23 cellular contexts compared by ENCODE assay signal in the genomic region with DNA sequence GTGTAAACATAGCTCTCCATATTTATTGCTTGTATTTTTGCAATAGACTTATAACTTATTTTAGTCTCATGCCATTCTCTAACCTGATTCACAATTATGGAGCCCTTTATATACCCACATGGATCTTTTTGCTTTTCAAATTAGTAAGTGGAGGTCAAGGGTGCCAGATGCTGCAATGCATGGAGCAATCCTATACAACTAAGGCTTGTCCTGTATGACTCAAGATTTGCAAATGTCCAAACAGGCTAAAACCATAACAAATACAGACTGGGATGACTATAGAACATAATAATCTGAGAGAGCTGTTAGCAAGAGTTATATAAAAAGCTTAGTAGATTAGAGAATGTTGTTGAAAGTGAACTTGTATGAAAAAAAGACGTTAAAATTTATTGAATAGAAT.
A peak's percentile ranks its signal among the peaks of the same experiment; 100 is the strongest.
DNase-seq lines count a peak whose midpoint lies in the region; ATAC-seq and TF ChIP-seq lines count a peak whose summit lies in the region.
"Had no signal": no experiment of that assay in that cellular context is flagged by ENCODE, and none has a peak within 500 bp of the region (broad histone marks: within the 10 kb centered on the region; RNA-seq: fewer than 3 reads in every experiment).

No MANE protein-coding gene starts in this region.

- H3K36me3 ChIP-seq in MG63: no peaks in the 10 kb centered on the region
- H3K36me3 ChIP-seq: esophagus muscularis mucosa, vagina had no signal

- no peaks in the 10 kb centered on the region for H3K9me3 ChIP-seq in MG63
- H3K9me3 ChIP-seq: esophagus muscularis mucosa, testis, vagina had no signal

- no peak overlapping the region for H3K4me3 ChIP-seq in MG63
- H3K4me3 ChIP-seq in choroid plexus epithelial cell (ENCODE audit: low read depth, low read length): no peak overlapping the region
- H3K4me3 ChIP-seq: esophagus muscularis mucosa, testis, vagina had no signal

- H3K27me3 ChIP-seq in MG63: no peaks in the 10 kb centered on the region
- H3K27me3 ChIP-seq: esophagus muscularis mucosa, testis, vagina had no signal

- no peak for TF ChIP-seq CTCF in choroid plexus epithelial cell (conservative IDR thresholded peaks at IDR 0.05; ENCODE audit: low read depth, low read length)

- DNase-seq in GM04504 (ENCODE audit: low read depth): peak; percentile 1
- peak; percentile 48 for DNase-seq in MG63
- DNase-seq in choroid plexus epithelial cell (ENCODE audit: low read depth): peak; percentile 94
- DNase-seq in iris pigment epithelial cell (ENCODE audit: low read depth): peak; percentile 96
- no peak for DNase-seq in SK-N-DZ (ENCODE audit: low spot score)
- no peak for DNase-seq in GF-D8 (lab: John Stamatoyannopoulos, UW)
- DNase-seq: activated CD4-positive, alpha-beta T cell treated with anti-CD3 and anti-CD28 coated beads for 48 hours; activated naive CD4-positive, alpha-beta T cell treated with anti-CD3 and anti-CD28 coated beads, Interleukin-2, amount 10 ng/mL, durations not matched to agents 7 days and 5 days; activated T-cell treated with anti-CD3 and anti-CD28 coated beads, Interleukin-2, amount 50 U/mL, for 72 hours; aorta; CD4-positive, alpha-beta memory T cell; effector memory CD4-positive, alpha-beta T cell; left ventricle myocardium superior; MM.1S; NCI-H1417 treated with DMSO at 0.1 percent for 48 hours; NCI-H2107; NCI-H524; T-helper 2 cell; testis had no signal

- ATAC-seq in GM21526 (IDR thresholded peaks at IDR 0.05; ENCODE audit: low FRiP score, unreplicated experiment) (no peak), HG02610 (IDR thresholded peaks at IDR 0.05; ENCODE audit: unreplicated experiment) (no peak)
- ATAC-seq: activated T-cell treated with anti-CD3 and anti-CD28 coated beads, Interleukin-2, amount 50 U/mL, for 72 hours; left ventricle myocardium superior had no signal

Comparison
In these comparisons a context has a peak if more than half of its experiments do, and no peak if none do; other contexts are left out.
1. DNase-seq: peak in GM04504 (single experiment), MG63 (single experiment), choroid plexus epithelial cell (single experiment) and iris pigment epithelial cell (single experiment); none in SK-N-DZ (single experiment) and GF-D8 (single experiment).